In the genomic region with DNA sequence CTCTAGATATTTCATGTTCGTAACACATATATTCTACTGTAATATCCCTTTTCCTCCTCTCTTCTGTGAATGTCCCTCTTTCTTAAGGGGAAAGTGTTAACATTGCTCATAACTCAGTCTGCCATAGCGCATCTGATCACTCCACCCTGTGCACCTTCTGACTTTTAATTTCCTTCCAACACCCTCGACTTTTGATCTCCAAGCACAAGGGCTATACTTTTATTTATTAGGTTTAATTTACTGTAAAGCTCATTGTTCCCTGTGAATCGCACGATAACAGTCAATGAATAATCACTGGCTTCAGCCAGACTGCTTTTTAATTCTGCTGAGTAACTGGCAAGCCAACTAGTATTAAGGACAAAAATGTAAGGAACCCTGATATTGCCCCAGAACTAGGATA, we compare ENCODE assay signal across 25 cellular contexts. TPM values are rescaled to one million over a fixed set of nuclear protein-coding genes. Genes with fewer than 3 reads are reported as not detected.
DNase-seq lines count a peak whose midpoint lies in the region; ATAC-seq and TF ChIP-seq lines count a peak whose summit lies in the region.
"Had no signal": no experiment of that assay in that cellular context is flagged by ENCODE, and none has a peak within 500 bp of the region (broad histone marks: within the 10 kb centered on the region; RNA-seq: fewer than 3 reads in every experiment).

No MANE protein-coding gene starts in this region.

- 87% methylated on average over 5 of the region's 5 CpGs for WGBS in hepatocyte (ENCODE audit: low lambda C conversion rate, missing lambda C conversion rate)

- no TSS peak for BruUV-seq in Caco-2 (replicated peaks; lab: Mats Ljungman, UMichigan)

- peaks cover 22% of the 10 kb centered on the region for H3K79me2 ChIP-seq in hepatocyte

- POLR2A ChIA-PET in Caco-2 (lab: Charles Lee), result no interaction called here

- peaks cover 34% of the 10 kb centered on the region for H3K4me1 Mint-ChIP-seq in Caco-2 (ENCODE audit: low read depth, unreplicated experiment)
- H3K4me1 Mint-ChIP-seq in activated CD8-positive, alpha-beta memory T cell treated with anti-CD3 and anti-CD28 coated beads, Interleukin-2, amount 10 ng/mL, durations not matched to agents 7 days and 5 days, result peaks cover 36% of the 10 kb centered on the region

- no peak overlapping the region for H3K4me3 Mint-ChIP-seq in Caco-2 (ENCODE audit: unreplicated experiment)
- no peak overlapping the region for H3K4me3 Mint-ChIP-seq in activated CD8-positive, alpha-beta memory T cell treated with anti-CD3 and anti-CD28 coated beads, Interleukin-2, amount 10 ng/mL, durations not matched to agents 7 days and 5 days
- H3K4me3 Mint-ChIP-seq: activated naive CD8-positive, alpha-beta T cell treated with anti-CD3 and anti-CD28 coated beads, Interleukin-2, amount 50 U/mL, for 24 hours; central memory CD8-positive, alpha-beta T cell; dendritic cell treated with granulocyte-macrophage colony-stimulating factor and Interleukin-4, amounts not matched to agents 40 ng/mL and 50 ng/mL, for 4 days had no signal

- H3K27ac ChIP-seq in RWPE2 (ENCODE audit: poor library complexity, severe bottlenecking) (peak overlapping the region; percentile 93), hepatocyte (peak overlapping the region; percentile 76)
- H3K27ac ChIP-seq: psoas muscle, SK-N-MC had no signal

- peaks cover 6% of the 10 kb centered on the region for H4K20me1 ChIP-seq in hepatocyte (ENCODE audit: insufficient read depth, poor library complexity, severe bottlenecking)

- H3K36me3 ChIP-seq in Caco-2 (ENCODE audit: control insufficient read depth, insufficient read depth, low read length) (no peaks in the 10 kb centered on the region), RWPE2 (ENCODE audit: low read depth) (peaks cover 20% of the 10 kb centered on the region), hepatocyte (replicated peaks; ENCODE audit: insufficient read depth, low read depth) (no peaks in the 10 kb centered on the region)
- H3K36me3 ChIP-seq: tibial nerve had no signal

- no peak for DNase-seq in Caco-2
- no peak for DNase-seq in RWPE2 (ENCODE audit: low spot score)
- DNase-seq in hepatocyte (ENCODE audit: low spot score), result no peak
- DNase-seq in retinal pigment epithelial cell (ENCODE audit: low read depth), result peak; percentile 77
- DNase-seq in activated CD8-positive, alpha-beta memory T cell treated with anti-CD3 and anti-CD28 coated beads, Interleukin-2, amount 10 ng/mL, durations not matched to agents 7 days and 5 days, result no peak
- no peak for DNase-seq in midbrain (lab: John Stamatoyannopoulos, UW)
- DNase-seq: activated CD4-positive, alpha-beta T cell treated with anti-CD3 and anti-CD28 coated beads, Interleukin-2, amount 50 U/mL, for 1 hour; activated CD4-positive, CD25-positive, alpha-beta regulatory T cell; activated naive CD8-positive, alpha-beta T cell treated with anti-CD3 and anti-CD28 coated beads, Interleukin-2, amount 50 U/mL, for 24 hours; activated T-cell treated with anti-CD3 and anti-CD28 coated beads, Interleukin-2, amount 50 U/mL, for 48 hours; immature natural killer cell; mammary epithelial cell; NCI-H1436 treated with DMSO at 0.1 percent for 48 hours; NCI-H2107; NCI-H345; occipital lobe; psoas muscle; stimulated activated CD4-positive, alpha-beta T cell treated with anti-CD3 and anti-CD28 coated beads, Interleukin-15, amount 100 ng/mL, for 24 hours; stimulated activated CD4-positive, alpha-beta T cell treated with anti-CD3 and anti-CD28 coated beads, Interleukin-4, amount 100 ng/mL, for 4 hours had no signal

- no peak for TF ChIP-seq CTCF in Caco-2 (IDR thresholded peaks at IDR 0.05; ENCODE audit: insufficient read depth in 1 of 2, low read depth in 1 of 2, low read length in 1 of 2, severe bottlenecking in 1 of 2, unreplicated experiment in 1 of 2)
- no peak for TF ChIP-seq CTCF in RWPE2 (IDR thresholded peaks at IDR 0.05; ENCODE audit: poor library complexity, severe bottlenecking)
- TF ChIP-seq CTCF in hepatocyte (IDR thresholded peaks at IDR 0.05; ENCODE audit: poor library complexity), result no peak
- no peak for TF ChIP-seq CTCF in retinal pigment epithelial cell (conservative IDR thresholded peaks at IDR 0.05; ENCODE audit: low read depth, low read length)

- intact Hi-C loops in Caco-2 (cut with micrococcal nuclease; ENCODE audit: unreplicated experiment), result loop anchor here (2.0 to 10.0 kb wide), 2 partner anchors 32 to 112 kb away; no protein-coding TSS in a partner anchor

- H3K4me3 ChIP-seq in Caco-2 (ENCODE audit: low read depth, low read length) (no peak overlapping the region), RWPE2 (ENCODE audit: severe bottlenecking) (no peak overlapping the region), hepatocyte (no peak overlapping the region), retinal pigment epithelial cell (ENCODE audit: low read length) (no peak overlapping the region)
- H3K4me3 ChIP-seq: psoas muscle, SK-N-MC, tibial nerve had no signal

- CTCF ChIA-PET in Caco-2 (lab: Charles Lee), result no interaction called here
- CTCF ChIA-PET in activated CD8-positive, alpha-beta memory T cell treated with anti-CD3 and anti-CD28 coated beads, Interleukin-2, amount 10 ng/mL, durations not matched to agents 7 days and 5 days (lab: Charles Lee), result no interaction called here

- H3K4me2 ChIP-seq in hepatocyte, result no peak overlapping the region

- H2AFZ ChIP-seq in hepatocyte, result no peak overlapping the region

- peak overlapping the region; percentile 15 for H3K27ac Mint-ChIP-seq in Caco-2 (ENCODE audit: unreplicated experiment)
- no peak overlapping the region for H3K27ac Mint-ChIP-seq in activated CD8-positive, alpha-beta memory T cell treated with anti-CD3 and anti-CD28 coated beads, Interleukin-2, amount 10 ng/mL, durations not matched to agents 7 days and 5 days
- H3K27ac Mint-ChIP-seq: activated naive CD8-positive, alpha-beta T cell treated with anti-CD3 and anti-CD28 coated beads, Interleukin-2, amount 50 U/mL, for 24 hours; dendritic cell treated with granulocyte-macrophage colony-stimulating factor and Interleukin-4, amounts not matched to agents 40 ng/mL and 50 ng/mL, for 4 days; immature natural killer cell had no signal

- H3K9me3 Mint-ChIP-seq in Caco-2 (ENCODE audit: unreplicated experiment), result no peaks in the 10 kb centered on the region
- no peaks in the 10 kb centered on the region for H3K9me3 Mint-ChIP-seq in activated CD8-positive, alpha-beta memory T cell treated with anti-CD3 and anti-CD28 coated beads, Interleukin-2, amount 10 ng/mL, durations not matched to agents 7 days and 5 days (ENCODE audit: low read depth)
- H3K9me3 Mint-ChIP-seq: activated naive CD8-positive, alpha-beta T cell treated with anti-CD3 and anti-CD28 coated beads, Interleukin-2, amount 50 U/mL, for 24 hours; central memory CD8-positive, alpha-beta T cell; dendritic cell treated with granulocyte-macrophage colony-stimulating factor and Interleukin-4, amounts not matched to agents 40 ng/mL and 50 ng/mL, for 4 days; immature natural killer cell had no signal

- no peaks in the 10 kb centered on the region for H3K27me3 Mint-ChIP-seq in Caco-2 (ENCODE audit: insufficient read depth, unreplicated experiment)
- peaks cover 4% of the 10 kb centered on the region for H3K27me3 Mint-ChIP-seq in activated CD8-positive, alpha-beta memory T cell treated with anti-CD3 and anti-CD28 coated beads, Interleukin-2, amount 10 ng/mL, durations not matched to agents 7 days and 5 days
- H3K27me3 Mint-ChIP-seq: central memory CD8-positive, alpha-beta T cell had no signal

- H3K9me2 ChIP-seq in hepatocyte (replicated peaks; ENCODE audit: insufficient read depth), result no peaks in the 10 kb centered on the region

- H3K4me1 ChIP-seq in Caco-2, result peaks cover 38% of the 10 kb centered on the region
- peaks cover 66% of the 10 kb centered on the region for H3K4me1 ChIP-seq in RWPE2 (ENCODE audit: insufficient read depth, poor library complexity, severe bottlenecking)
- H3K4me1 ChIP-seq in hepatocyte (ENCODE audit: insufficient read depth), result peaks cover 32% of the 10 kb centered on the region
- H3K4me1 ChIP-seq: psoas muscle had no signal

- H3K9me3 ChIP-seq in Caco-2 (no peaks in the 10 kb centered on the region), RWPE2 (ENCODE audit: severe bottlenecking) (no peaks in the 10 kb centered on the region), hepatocyte (ENCODE audit: low read depth) (no peaks in the 10 kb centered on the region)
- H3K9me3 ChIP-seq: psoas muscle, tibial nerve had no signal

- peaks cover 6% of the 10 kb centered on the region for H3K36me3 Mint-ChIP-seq in Caco-2 (ENCODE audit: insufficient read depth, unreplicated experiment)
- peaks cover 7% of the 10 kb centered on the region for H3K36me3 Mint-ChIP-seq in activated CD8-positive, alpha-beta memory T cell treated with anti-CD3 and anti-CD28 coated beads, Interleukin-2, amount 10 ng/mL, durations not matched to agents 7 days and 5 days
- H3K36me3 Mint-ChIP-seq: immature natural killer cell had no signal

- ATAC-seq in RWPE2 (ENCODE audit: low read depth), result no peak
- no peak for ATAC-seq in activated CD8-positive, alpha-beta memory T cell treated with anti-CD3 and anti-CD28 coated beads, Interleukin-2, amount 10 ng/mL, durations not matched to agents 7 days and 5 days
- ATAC-seq in GM21825 (IDR thresholded peaks at IDR 0.05; ENCODE audit: unreplicated experiment), result no peak
- ATAC-seq in HG02973 (IDR thresholded peaks at IDR 0.05; ENCODE audit: unreplicated experiment), result no peak
- ATAC-seq: activated naive CD8-positive, alpha-beta T cell treated with anti-CD3 and anti-CD28 coated beads, Interleukin-2, amount 50 U/mL, for 24 hours; psoas muscle had no signal

- no peaks in the 10 kb centered on the region for H3K27me3 ChIP-seq in Caco-2 (replicated peaks; ENCODE audit: control insufficient read depth, insufficient read depth, low read length)
- H3K27me3 ChIP-seq in RWPE2 (ENCODE audit: insufficient read depth, poor library complexity, severe bottlenecking), result no peaks in the 10 kb centered on the region
- H3K27me3 ChIP-seq in hepatocyte, result no peaks in the 10 kb centered on the region
- H3K27me3 ChIP-seq: tibial nerve had no signal

RNA-seq across cellular contexts. Expression of a gene that starts 2.7 kb away (rescaled TPM):
- total RNA-seq in Caco-2 (2022) (20.4 and 26.9 TPM in 2 replicates), hepatocyte (91.9 and 95.1 TPM in 2 replicates)
- polyA plus RNA-seq in hepatocyte, result 104 and 106 TPM in 2 replicates
- total RNA-seq in activated CD8-positive, alpha-beta memory T cell treated with anti-CD3 and anti-CD28 coated beads, Interleukin-2, amount 10 ng/mL, durations not matched to agents 7 days and 5 days, result 10 to 100 TPM; 13.0 to 33.5 TPM
